Comparison of ENCODE assay signal across 3 cellular contexts in the genomic region with DNA sequence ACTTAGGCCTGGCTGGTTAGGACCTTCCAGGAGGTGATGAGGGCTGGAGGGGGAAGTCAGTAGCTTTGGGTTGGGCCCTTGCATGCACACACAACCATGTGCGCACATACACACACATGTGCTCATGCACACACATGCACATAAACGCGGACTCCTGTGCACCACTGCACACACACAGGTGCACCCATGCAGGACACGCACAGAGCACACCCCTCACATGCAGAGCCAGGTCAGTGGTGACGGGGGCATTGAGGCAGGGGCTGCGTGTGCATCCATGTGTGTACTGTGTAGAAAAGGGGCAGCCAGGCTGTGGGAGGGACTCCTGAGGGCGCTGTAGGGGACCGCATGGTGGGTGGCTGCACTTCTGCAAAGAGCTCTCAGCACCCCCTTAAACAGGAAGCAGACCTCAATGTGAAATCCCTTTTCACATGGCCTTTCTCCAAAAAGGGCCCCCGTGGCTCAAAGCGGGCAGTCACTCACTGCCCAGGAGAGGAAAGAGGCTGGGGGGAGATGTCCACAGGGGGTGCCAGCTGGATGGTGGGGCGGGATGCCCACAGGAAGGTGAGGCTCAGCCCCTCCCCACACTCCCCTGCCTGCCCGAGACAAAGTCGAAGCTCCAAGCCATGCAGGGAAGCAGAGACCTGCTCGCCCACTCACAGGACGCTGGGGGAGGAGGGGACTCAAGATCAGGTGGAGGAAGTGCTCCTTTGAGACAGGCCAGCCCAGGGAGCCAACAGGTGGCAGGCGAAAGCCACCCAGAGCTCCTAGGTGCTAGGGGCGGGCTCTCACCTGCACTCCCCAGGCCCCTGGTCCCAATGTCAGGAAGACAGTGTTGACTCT.
TF ChIP-seq lines count a peak whose summit lies in the region.

No MANE protein-coding gene starts in this region.

TF ChIP-seq in HEK293, 187 proteins besides CTCF, POLR2A, EP300 and RAD21 (continued from another document):
- TF ChIP-seq, protein P1, sequence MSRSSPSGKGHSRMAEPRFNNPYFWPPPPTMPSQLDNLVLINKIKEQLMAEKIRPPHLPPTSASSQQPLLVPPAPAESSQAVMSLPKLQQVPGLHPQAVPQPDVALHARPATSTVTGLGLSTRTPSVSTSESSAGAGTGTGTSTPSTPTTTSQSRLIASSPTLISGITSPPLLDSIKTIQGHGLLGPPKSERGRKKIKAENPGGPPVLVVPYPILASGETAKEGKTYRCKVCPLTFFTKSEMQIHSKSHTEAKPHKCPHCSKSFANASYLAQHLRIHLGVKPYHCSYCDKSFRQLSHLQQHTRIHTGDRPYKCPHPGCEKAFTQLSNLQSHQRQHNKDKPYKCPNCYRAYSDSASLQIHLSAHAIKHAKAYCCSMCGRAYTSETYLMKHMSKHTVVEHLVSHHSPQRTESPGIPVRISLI (tag by site-specific recombination; IDR thresholded peaks at IDR 0.05), result no peak
- TF ChIP-seq GLIS2 (tag by site-specific recombination; IDR thresholded peaks at IDR 0.05) (0 out of 2 replicates have a peak, but pooled peaks have one; percentile 16), MZF1 (tag by site-specific recombination; IDR thresholded peaks at IDR 0.05; ENCODE audit: borderline replicate concordance) (no peak), SCRT2 (tag by site-specific recombination; IDR thresholded peaks at IDR 0.05) (peak; percentile 80), ZFHX2 (tag by site-specific recombination; conservative IDR thresholded peaks at IDR 0.05) (peak; percentile 39; the same call in 1 of the 2 replicates)
TF ChIP-seq in HEK293: peak in this region for 6.

TF ChIP-seq in HepG2, 621 proteins besides CTCF, POLR2A, EP300 and RAD21 (continued from another document):
- TF ChIP-seq, protein P2, sequence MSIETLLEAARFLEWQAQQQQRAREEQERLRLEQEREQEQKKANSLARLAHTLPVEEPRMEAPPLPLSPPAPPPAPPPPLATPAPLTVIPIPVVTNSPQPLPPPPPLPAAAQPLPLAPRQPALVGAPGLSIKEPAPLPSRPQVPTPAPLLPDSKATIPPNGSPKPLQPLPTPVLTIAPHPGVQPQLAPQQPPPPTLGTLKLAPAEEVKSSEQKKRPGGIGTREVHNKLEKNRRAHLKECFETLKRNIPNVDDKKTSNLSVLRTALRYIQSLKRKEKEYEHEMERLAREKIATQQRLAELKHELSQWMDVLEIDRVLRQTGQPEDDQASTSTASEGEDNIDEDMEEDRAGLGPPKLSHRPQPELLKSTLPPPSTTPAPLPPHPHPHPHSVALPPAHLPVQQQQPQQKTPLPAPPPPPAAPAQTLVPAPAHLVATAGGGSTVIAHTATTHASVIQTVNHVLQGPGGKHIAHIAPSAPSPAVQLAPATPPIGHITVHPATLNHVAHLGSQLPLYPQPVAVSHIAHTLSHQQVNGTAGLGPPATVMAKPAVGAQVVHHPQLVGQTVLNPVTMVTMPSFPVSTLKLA (IDR thresholded peaks at IDR 0.05), result peak; percentile 94
- TF ChIP-seq ZNF83 (CRISPR knock-in tag; IDR thresholded peaks at IDR 0.05; ENCODE audit: borderline replicate concordance) (no peak), MXI1 (IDR thresholded peaks at IDR 0.05; ENCODE audit: borderline replicate concordance, low read depth, low read length) (no peak)

TF ChIP-seq in GM23338, 12 proteins besides CTCF, POLR2A, EP300 and RAD21 (continued from another document):
- TF ChIP-seq, protein P3, sequence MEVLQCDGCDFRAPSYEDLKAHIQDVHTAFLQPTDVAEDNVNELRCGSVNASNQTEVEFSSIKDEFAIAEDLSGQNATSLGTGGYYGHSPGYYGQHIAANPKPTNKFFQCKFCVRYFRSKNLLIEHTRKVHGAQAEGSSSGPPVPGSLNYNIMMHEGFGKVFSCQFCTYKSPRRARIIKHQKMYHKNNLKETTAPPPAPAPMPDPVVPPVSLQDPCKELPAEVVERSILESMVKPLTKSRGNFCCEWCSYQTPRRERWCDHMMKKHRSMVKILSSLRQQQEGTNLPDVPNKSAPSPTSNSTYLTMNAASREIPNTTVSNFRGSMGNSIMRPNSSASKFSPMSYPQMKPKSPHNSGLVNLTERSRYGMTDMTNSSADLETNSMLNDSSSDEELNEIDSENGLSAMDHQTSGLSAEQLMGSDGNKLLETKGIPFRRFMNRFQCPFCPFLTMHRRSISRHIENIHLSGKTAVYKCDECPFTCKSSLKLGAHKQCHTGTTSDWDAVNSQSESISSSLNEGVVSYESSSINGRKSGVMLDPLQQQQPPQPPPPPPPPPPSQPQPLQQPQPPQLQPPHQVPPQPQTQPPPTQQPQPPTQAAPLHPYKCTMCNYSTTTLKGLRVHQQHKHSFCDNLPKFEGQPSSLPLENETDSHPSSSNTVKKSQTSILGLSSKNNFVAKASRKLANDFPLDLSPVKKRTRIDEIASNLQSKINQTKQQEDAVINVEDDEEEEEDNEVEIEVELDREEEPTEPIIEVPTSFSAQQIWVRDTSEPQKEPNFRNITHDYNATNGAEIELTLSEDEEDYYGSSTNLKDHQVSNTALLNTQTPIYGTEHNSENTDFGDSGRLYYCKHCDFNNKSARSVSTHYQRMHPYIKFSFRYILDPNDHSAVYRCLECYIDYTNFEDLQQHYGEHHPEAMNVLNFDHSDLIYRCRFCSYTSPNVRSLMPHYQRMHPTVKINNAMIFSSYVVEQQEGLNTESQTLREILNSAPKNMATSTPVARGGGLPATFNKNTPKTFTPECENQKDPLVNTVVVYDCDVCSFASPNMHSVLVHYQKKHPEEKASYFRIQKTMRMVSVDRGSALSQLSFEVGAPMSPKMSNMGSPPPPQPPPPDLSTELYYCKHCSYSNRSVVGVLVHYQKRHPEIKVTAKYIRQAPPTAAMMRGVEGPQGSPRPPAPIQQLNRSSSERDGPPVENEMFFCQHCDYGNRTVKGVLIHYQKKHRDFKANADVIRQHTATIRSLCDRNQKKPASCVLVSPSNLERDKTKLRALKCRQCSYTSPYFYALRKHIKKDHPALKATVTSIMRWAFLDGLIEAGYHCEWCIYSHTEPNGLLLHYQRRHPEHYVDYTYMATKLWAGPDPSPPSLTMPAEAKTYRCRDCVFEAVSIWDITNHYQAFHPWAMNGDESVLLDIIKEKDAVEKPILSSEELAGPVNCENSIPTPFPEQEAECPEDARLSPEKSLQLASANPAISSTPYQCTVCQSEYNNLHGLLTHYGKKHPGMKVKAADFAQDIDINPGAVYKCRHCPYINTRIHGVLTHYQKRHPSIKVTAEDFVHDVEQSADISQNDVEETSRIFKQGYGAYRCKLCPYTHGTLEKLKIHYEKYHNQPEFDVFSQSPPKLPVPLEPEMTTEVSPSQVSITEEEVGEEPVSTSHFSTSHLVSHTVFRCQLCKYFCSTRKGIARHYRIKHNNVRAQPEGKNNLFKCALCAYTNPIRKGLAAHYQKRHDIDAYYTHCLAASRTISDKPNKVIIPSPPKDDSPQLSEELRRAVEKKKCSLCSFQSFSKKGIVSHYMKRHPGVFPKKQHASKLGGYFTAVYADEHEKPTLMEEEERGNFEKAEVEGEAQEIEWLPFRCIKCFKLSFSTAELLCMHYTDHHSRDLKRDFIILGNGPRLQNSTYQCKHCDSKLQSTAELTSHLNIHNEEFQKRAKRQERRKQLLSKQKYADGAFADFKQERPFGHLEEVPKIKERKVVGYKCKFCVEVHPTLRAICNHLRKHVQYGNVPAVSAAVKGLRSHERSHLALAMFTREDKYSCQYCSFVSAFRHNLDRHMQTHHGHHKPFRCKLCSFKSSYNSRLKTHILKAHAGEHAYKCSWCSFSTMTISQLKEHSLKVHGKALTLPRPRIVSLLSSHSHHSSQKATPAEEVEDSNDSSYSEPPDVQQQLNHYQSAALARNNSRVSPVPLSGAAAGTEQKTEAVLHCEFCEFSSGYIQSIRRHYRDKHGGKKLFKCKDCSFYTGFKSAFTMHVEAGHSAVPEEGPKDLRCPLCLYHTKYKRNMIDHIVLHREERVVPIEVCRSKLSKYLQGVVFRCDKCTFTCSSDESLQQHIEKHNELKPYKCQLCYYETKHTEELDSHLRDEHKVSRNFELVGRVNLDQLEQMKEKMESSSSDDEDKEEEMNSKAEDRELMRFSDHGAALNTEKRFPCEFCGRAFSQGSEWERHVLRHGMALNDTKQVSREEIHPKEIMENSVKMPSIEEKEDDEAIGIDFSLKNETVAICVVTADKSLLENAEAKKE (CRISPR knock-in tag; IDR thresholded peaks at IDR 0.05), result no peak
- TF ChIP-seq CREB1 (CRISPR knock-in tag; IDR thresholded peaks at IDR 0.05; ENCODE audit: low read depth) (no peak), EZH2 (IDR thresholded peaks at IDR 0.05; ENCODE audit: low read depth, unreplicated experiment) (no peak), ZNF114 (CRISPR knock-in tag; IDR thresholded peaks at IDR 0.05) (no peak), EZH2phosphoT487 (IDR thresholded peaks at IDR 0.05; ENCODE audit: unreplicated experiment) (no peak), STAT1 (IDR thresholded peaks at IDR 0.05; ENCODE audit: unreplicated experiment) (no peak), JUNB (IDR thresholded peaks at IDR 0.05; ENCODE audit: unreplicated experiment) (no peak), POLR2AphosphoS5 (IDR thresholded peaks at IDR 0.05; ENCODE audit: low read depth) (no peak), ZNF331 (CRISPR knock-in tag; IDR thresholded peaks at IDR 0.05; ENCODE audit: low read depth) (no peak)
- TF ChIP-seq, protein P4, sequence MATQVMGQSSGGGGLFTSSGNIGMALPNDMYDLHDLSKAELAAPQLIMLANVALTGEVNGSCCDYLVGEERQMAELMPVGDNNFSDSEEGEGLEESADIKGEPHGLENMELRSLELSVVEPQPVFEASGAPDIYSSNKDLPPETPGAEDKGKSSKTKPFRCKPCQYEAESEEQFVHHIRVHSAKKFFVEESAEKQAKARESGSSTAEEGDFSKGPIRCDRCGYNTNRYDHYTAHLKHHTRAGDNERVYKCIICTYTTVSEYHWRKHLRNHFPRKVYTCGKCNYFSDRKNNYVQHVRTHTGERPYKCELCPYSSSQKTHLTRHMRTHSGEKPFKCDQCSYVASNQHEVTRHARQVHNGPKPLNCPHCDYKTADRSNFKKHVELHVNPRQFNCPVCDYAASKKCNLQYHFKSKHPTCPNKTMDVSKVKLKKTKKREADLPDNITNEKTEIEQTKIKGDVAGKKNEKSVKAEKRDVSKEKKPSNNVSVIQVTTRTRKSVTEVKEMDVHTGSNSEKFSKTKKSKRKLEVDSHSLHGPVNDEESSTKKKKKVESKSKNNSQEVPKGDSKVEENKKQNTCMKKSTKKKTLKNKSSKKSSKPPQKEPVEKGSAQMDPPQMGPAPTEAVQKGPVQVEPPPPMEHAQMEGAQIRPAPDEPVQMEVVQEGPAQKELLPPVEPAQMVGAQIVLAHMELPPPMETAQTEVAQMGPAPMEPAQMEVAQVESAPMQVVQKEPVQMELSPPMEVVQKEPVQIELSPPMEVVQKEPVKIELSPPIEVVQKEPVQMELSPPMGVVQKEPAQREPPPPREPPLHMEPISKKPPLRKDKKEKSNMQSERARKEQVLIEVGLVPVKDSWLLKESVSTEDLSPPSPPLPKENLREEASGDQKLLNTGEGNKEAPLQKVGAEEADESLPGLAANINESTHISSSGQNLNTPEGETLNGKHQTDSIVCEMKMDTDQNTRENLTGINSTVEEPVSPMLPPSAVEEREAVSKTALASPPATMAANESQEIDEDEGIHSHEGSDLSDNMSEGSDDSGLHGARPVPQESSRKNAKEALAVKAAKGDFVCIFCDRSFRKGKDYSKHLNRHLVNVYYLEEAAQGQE (IDR thresholded peaks at IDR 0.05; ENCODE audit: unreplicated experiment), result no peak
